In genomic region chr15:40244961-40245523, GRCh38 we compare ENCODE assay signal across 12 cellular contexts. TPM values are rescaled to one million over a fixed set of nuclear protein-coding genes. Genes with fewer than 3 reads are reported as not detected.
DNase-seq lines count a peak whose midpoint lies in the region; ATAC-seq and TF ChIP-seq lines count a peak whose summit lies in the region.
"Had no signal": no experiment of that assay in that cellular context is flagged by ENCODE, and none has a peak within 500 bp of the region (broad histone marks: within the 10 kb centered on the region; RNA-seq: fewer than 3 reads in every experiment).

No MANE protein-coding gene starts in this region.

- no peaks in the 10 kb centered on the region for H3K36me3 Mint-ChIP-seq in GM23338 (ENCODE audit: low read depth)
- H3K36me3 Mint-ChIP-seq: activated naive CD8-positive, alpha-beta T cell had no signal

- peak in 1 of 4 donors; percentile 19 for TF ChIP-seq POLR2A in esophagus squamous epithelium (IDR thresholded peaks at IDR 0.05)
- no peak for TF ChIP-seq POLR2A in prostate gland (IDR thresholded peaks at IDR 0.05)

- intact Hi-C loops in esophagus squamous epithelium (cut with DNase I) (no loop called here), prostate gland (cut with DNase I) (no loop called here)

- H3K27me3 ChIP-seq in GM23338 (ENCODE audit: insufficient read depth), result no peaks in the 10 kb centered on the region
- H3K27me3 ChIP-seq in esophagus squamous epithelium, result peaks cover 0 to 6% (median 0%) of the 10 kb centered on the region in 4 donors
- no peaks in the 10 kb centered on the region for H3K27me3 ChIP-seq in prostate gland (replicated peaks; ENCODE audit: insufficient read depth)

- peaks cover 3% of the 10 kb centered on the region; the same call in 1 of the 2 replicates for H3K4me1 ChIP-seq in GM23338 (ENCODE audit: insufficient read depth)
- peaks cover 50 to 98% (median 52%) of the 10 kb centered on the region in 3 donors for H3K4me1 ChIP-seq in esophagus squamous epithelium
- H3K4me1 ChIP-seq in prostate gland (replicated peaks), result peaks cover 8% of the 10 kb centered on the region

- no peak overlapping the region; the same call in 1 of the 2 replicates for H3K27ac Mint-ChIP-seq in GM23338
- H3K27ac Mint-ChIP-seq: activated naive CD8-positive, alpha-beta T cell; HFFc6; stimulated activated naive CD8-positive, alpha-beta T cell treated with anti-CD3 and anti-CD28 coated beads, Interleukin-15, Interleukin-2, amounts not matched to agents 100 ng/mL and 50 ng/mL, for 24 hours had no signal

- H3K4me3 Mint-ChIP-seq in GM23338, result no peak overlapping the region
- H3K4me3 Mint-ChIP-seq: activated naive CD8-positive, alpha-beta T cell; HFFc6; stimulated activated naive CD8-positive, alpha-beta T cell treated with anti-CD3 and anti-CD28 coated beads, Interleukin-15, Interleukin-2, amounts not matched to agents 100 ng/mL and 50 ng/mL, for 24 hours had no signal

- H3K9me2 ChIP-seq in GM23338 (ENCODE audit: insufficient read depth), result no peaks in the 10 kb centered on the region

- ATAC-seq in GM23338 (peak; percentile 55), GM18502 (IDR thresholded peaks at IDR 0.05; ENCODE audit: poor library complexity, unreplicated experiment) (no peak), HG02571 (IDR thresholded peaks at IDR 0.05; ENCODE audit: unreplicated experiment) (no peak)

- WGBS in esophagus squamous epithelium, 2 donors, result 53 to 63% methylated on average over 2 to 4 of the region's 5 CpGs
- 61% methylated on average over 5 of the region's 5 CpGs for WGBS in prostate gland

- peaks cover 18% of the 10 kb centered on the region for H3K27me3 Mint-ChIP-seq in GM23338 (ENCODE audit: insufficient read depth, low read depth, poor library complexity)
- H3K27me3 Mint-ChIP-seq: activated naive CD8-positive, alpha-beta T cell; stimulated activated naive CD8-positive, alpha-beta T cell treated with anti-CD3 and anti-CD28 coated beads, Interleukin-15, Interleukin-2, amounts not matched to agents 100 ng/mL and 50 ng/mL, for 24 hours had no signal

- H3K4me2 ChIP-seq in GM23338, result peak overlapping the region; percentile 16; the same call in 1 of the 2 replicates

- no peaks in the 10 kb centered on the region for H4K20me1 ChIP-seq in GM23338 (replicated peaks; ENCODE audit: insufficient read depth)

- H3K9me3 ChIP-seq in esophagus squamous epithelium, result no peaks in the 10 kb centered on the region
- no peaks in the 10 kb centered on the region for H3K9me3 ChIP-seq in prostate gland

- H3K4me1 Mint-ChIP-seq in GM23338, result peaks cover 17% of the 10 kb centered on the region

- peak overlapping the region; percentile 78 for H2AFZ ChIP-seq in GM23338

- no peaks in the 10 kb centered on the region for H3F3A ChIP-seq in GM23338 (replicated peaks; ENCODE audit: low read depth)

- no peaks in the 10 kb centered on the region for H3K9me3 Mint-ChIP-seq in GM23338
- H3K9me3 Mint-ChIP-seq: HFFc6; stimulated activated naive CD8-positive, alpha-beta T cell treated with anti-CD3 and anti-CD28 coated beads, Interleukin-15, Interleukin-2, amounts not matched to agents 100 ng/mL and 50 ng/mL, for 24 hours had no signal

- TF ChIP-seq CTCF in GM23338 (conservative IDR thresholded peaks at IDR 0.05; ENCODE audit: low read depth in 2 of 2), result no peak
- no peak for TF ChIP-seq CTCF in esophagus squamous epithelium (IDR thresholded peaks at IDR 0.05)
- TF ChIP-seq CTCF in prostate gland (IDR thresholded peaks at IDR 0.05), result no peak

- no peaks in the 10 kb centered on the region for H3K36me3 ChIP-seq in GM23338 (ENCODE audit: insufficient read depth)
- peaks cover 0 to 15% (median 0%) of the 10 kb centered on the region in 3 donors for H3K36me3 ChIP-seq in esophagus squamous epithelium
- no peaks in the 10 kb centered on the region for H3K36me3 ChIP-seq in prostate gland

- H3K79me2 ChIP-seq in GM23338 (replicated peaks; ENCODE audit: insufficient read depth), result no peaks in the 10 kb centered on the region

- no peak overlapping the region for H3K27ac ChIP-seq in GM23338 (ENCODE audit: low read depth)
- H3K27ac ChIP-seq in esophagus squamous epithelium, result peak overlapping the region; percentile 82 to 94 (median 84)
- no peak overlapping the region for H3K27ac ChIP-seq in prostate gland

- peak; percentile 41 for DNase-seq in GM23338 (ENCODE audit: low spot score)
- DNase-seq in NCI-H510A (lab: John Stamatoyannopoulos, UW), result peak; percentile 85
- DNase-seq in esophagus squamous epithelium (lab: John Stamatoyannopoulos, UW), result no peak
- peak; percentile 63 for DNase-seq in prostate gland (ENCODE audit: low spot score)
- no peak for DNase-seq in GM19240 (ENCODE audit: insufficient read length, low spot score)
- DNase-seq: HFFc6, T1000 had no signal

- H3K4me3 ChIP-seq in GM23338 (no peak overlapping the region), esophagus squamous epithelium (no peak overlapping the region), prostate gland (no peak overlapping the region)

TF ChIP-seq in GM23338, 12 proteins besides CTCF, POLR2A, EP300 and RAD21 (continues in another document):
- TF ChIP-seq ZNF114 (CRISPR knock-in tag; IDR thresholded peaks at IDR 0.05), result no peak
- TF ChIP-seq JUNB (IDR thresholded peaks at IDR 0.05; ENCODE audit: unreplicated experiment), result no peak
- no peak for TF ChIP-seq ZNF462 (CRISPR knock-in tag; IDR thresholded peaks at IDR 0.05)
- no peak for TF ChIP-seq EZH2phosphoT487 (IDR thresholded peaks at IDR 0.05; ENCODE audit: unreplicated experiment)

RNA-seq across cellular contexts. Expression of gene PAK6, which starts 6.2 kb away (rescaled TPM):
- 6.6 and 20.0 TPM in 2 replicates for total RNA-seq in GM23338 (2014; rRNA removed; shearing (Covaris generic))
- 2.4 and 2.9 TPM in 2 replicates for polyA plus RNA-seq in GM23338 (2016; fragmentation: Nextera tagmentation; extraction: Ambion mirVana)
- total RNA-seq in esophagus squamous epithelium (10 to 100 TPM; 31.5 to 53.5 (median 37.2) TPM), prostate gland (100 to 1,000 TPM in 1 of 2 donors, 10 to 100 TPM in 1; 13.8 to 190 TPM)
- total RNA-seq: HFFc6 had no signal

RNA-seq across cellular contexts. Expression of gene ANKRD63, which starts 37.8 kb away (rescaled TPM):
- 0.59 and 0.74 TPM in 2 replicates for total RNA-seq in GM23338 (2014; rRNA removed; shearing (Covaris generic))
- not detected in 2 replicates for polyA plus RNA-seq in GM23338 (2016; fragmentation: Nextera tagmentation; extraction: Ambion mirVana)
- not detected for total RNA-seq in esophagus squamous epithelium
- 1 to 10 TPM in 1 of 2 donors, not detected in 1; 2.7 TPM for total RNA-seq in prostate gland
- total RNA-seq: HFFc6, RPMI7951 had no signal

Comparison
In these comparisons a context has a peak if more than half of its experiments do, and no peak if none do; other contexts are left out.
1. DNase-seq: peak in GM23338 (single experiment), NCI-H510A (single experiment) and prostate gland (single experiment); none in esophagus squamous epithelium (single experiment) and GM19240 (single experiment).
2. H3K27ac ChIP-seq: peak in esophagus squamous epithelium (4 of 4); none in GM23338 (single experiment) and prostate gland (0 of 2).